ENCODE assay signal across 9 cellular contexts in genomic region chr18:13611616-13612110, GRCh38.
A peak's percentile ranks its signal among the peaks of the same experiment; 100 is the strongest.
DNase-seq lines count a peak whose midpoint lies in the region; ATAC-seq and TF ChIP-seq lines count a peak whose summit lies in the region.
"Had no signal": no experiment of that assay in that cellular context is flagged by ENCODE, and none has a peak within 500 bp of the region (broad histone marks: within the 10 kb centered on the region; RNA-seq: fewer than 3 reads in every experiment).

No MANE protein-coding gene starts in this region.

- ATAC-seq in GM18868 (IDR thresholded peaks at IDR 0.05; ENCODE audit: unreplicated experiment) (peak; percentile 2), HG03520 (IDR thresholded peaks at IDR 0.05; ENCODE audit: unreplicated experiment) (peak; percentile 0), heart right ventricle (peak; percentile 67 to 90 (median 74))
- ATAC-seq in activated naive CD8-positive, alpha-beta T cell treated with anti-CD3 and anti-CD28 coated beads, Interleukin-2, amount 10 ng/mL, durations not matched to agents 7 days and 5 days (ENCODE audit: low read depth): peak; percentile 10

- WGBS in heart right ventricle, 2 donors: 0 to 4% methylated on average over 24 of the region's 24 CpGs

- H3K27ac Mint-ChIP-seq in activated naive CD8-positive, alpha-beta T cell treated with anti-CD3 and anti-CD28 coated beads, Interleukin-2, amount 10 ng/mL, durations not matched to agents 7 days and 5 days: peak overlapping the region; percentile 99

- H3K36me3 ChIP-seq in A673 (ENCODE audit: insufficient read depth, low read length, poor library complexity, severe bottlenecking): no peaks in the 10 kb centered on the region
- no peaks in the 10 kb centered on the region for H3K36me3 ChIP-seq in heart right ventricle

- TF ChIP-seq CTCF in A673 (conservative IDR thresholded peaks at IDR 0.05; ENCODE audit: low read depth, low read length) (no peak), heart right ventricle (IDR thresholded peaks at IDR 0.05) (no peak), retinal pigment epithelial cell (conservative IDR thresholded peaks at IDR 0.05; ENCODE audit: low read depth, low read length) (no peak)

- peaks cover 11% of the 10 kb centered on the region for H3K36me3 Mint-ChIP-seq in activated naive CD8-positive, alpha-beta T cell treated with anti-CD3 and anti-CD28 coated beads, Interleukin-2, amount 10 ng/mL, durations not matched to agents 7 days and 5 days

- CTCF ChIA-PET in A673 (lab: Charles Lee): interaction anchor here (1.6 kb wide), 1 partner anchor 396 kb away, joined by 6 read pairs; no protein-coding TSS in a partner anchor

- POLR2A ChIA-PET in A673 (lab: Charles Lee; ENCODE audit: low non-redundant PET): interaction anchor here (0.7 kb wide), 1 partner anchor 1093 kb away, joined by 9 read pairs; no protein-coding TSS in a partner anchor
- POLR2A ChIA-PET in activated naive CD8-positive, alpha-beta T cell treated with anti-CD3 and anti-CD28 coated beads, Interleukin-2, amount 10 ng/mL, durations not matched to agents 7 days and 5 days (lab: Charles Lee): interaction anchor here (0.8 to 8.4 kb wide), 14 partner anchors 8 to 474 kb away, joined by 3 to 117 read pairs (median 8); partner anchors contain the start of genes FAM210A and RNMT

- DNase-seq in A673 (ENCODE audit: low spot score) (peak; percentile 46), heart right ventricle (peak; percentile 64 to 77), retinal pigment epithelial cell (ENCODE audit: low read depth) (no peak), cerebellar nuclear complex (lab: John Stamatoyannopoulos, UW) (no peak), NOMO-1 treated with dmso at 0.1 percent for 144 hours (lab: John Stamatoyannopoulos, UW; ENCODE audit: unreplicated experiment) (no peak)
- peak; percentile 64 for DNase-seq in activated naive CD8-positive, alpha-beta T cell treated with anti-CD3 and anti-CD28 coated beads, Interleukin-2, amount 10 ng/mL, durations not matched to agents 7 days and 5 days

- peak overlapping the region; percentile 92 for H3K4me3 Mint-ChIP-seq in activated naive CD8-positive, alpha-beta T cell treated with anti-CD3 and anti-CD28 coated beads, Interleukin-2, amount 10 ng/mL, durations not matched to agents 7 days and 5 days

- no peaks in the 10 kb centered on the region for H3K9me3 ChIP-seq in A673 (ENCODE audit: low read depth, low read length, poor library complexity, severe bottlenecking)
- no peaks in the 10 kb centered on the region for H3K9me3 ChIP-seq in heart right ventricle

- H3K4me1 ChIP-seq in A673 (ENCODE audit: insufficient read depth, low read length, poor library complexity, severe bottlenecking): peaks cover 33% of the 10 kb centered on the region
- H3K4me1 ChIP-seq in heart right ventricle: peaks cover 17 to 75% (median 55%) of the 10 kb centered on the region in 9 donors

- peaks cover 81% of the 10 kb centered on the region for H3K4me1 Mint-ChIP-seq in activated naive CD8-positive, alpha-beta T cell treated with anti-CD3 and anti-CD28 coated beads, Interleukin-2, amount 10 ng/mL, durations not matched to agents 7 days and 5 days

- H3K4me3 ChIP-seq in A673 (ENCODE audit: low read depth, low read length, poor library complexity, severe bottlenecking): peak overlapping the region; percentile 33
- peak overlapping the region in 9 of 10 donors; percentile 17 to 54 (median 44) for H3K4me3 ChIP-seq in heart right ventricle
- H3K4me3 ChIP-seq in retinal pigment epithelial cell (ENCODE audit: low read length): peak overlapping the region; percentile 19

- no TSS peak for BruUV-seq in A673 (replicated peaks; lab: Mats Ljungman, UMichigan)

- H3K27me3 ChIP-seq in A673 (replicated peaks; ENCODE audit: insufficient read depth, low read depth, low read length, poor library complexity): peaks cover 24% of the 10 kb centered on the region
- no peaks in the 10 kb centered on the region for H3K27me3 ChIP-seq in heart right ventricle

- no peaks in the 10 kb centered on the region for H3K27me3 Mint-ChIP-seq in activated naive CD8-positive, alpha-beta T cell treated with anti-CD3 and anti-CD28 coated beads, Interleukin-2, amount 10 ng/mL, durations not matched to agents 7 days and 5 days

- no peaks in the 10 kb centered on the region for H3K9me3 Mint-ChIP-seq in activated naive CD8-positive, alpha-beta T cell treated with anti-CD3 and anti-CD28 coated beads, Interleukin-2, amount 10 ng/mL, durations not matched to agents 7 days and 5 days
- H3K9me3 Mint-ChIP-seq: neural crest cell had no signal

- intact Hi-C loops in A673 (cut with micrococcal nuclease; ENCODE audit: unreplicated experiment) (no loop called here), heart right ventricle (cut with DNase I) (loop anchor here in 6 of 10 donors (1.0 to 10.0 kb wide), 8 partner anchors 27 to 394 kb away; partner anchors contain the start of gene LDLRAD4 (in 3 of the 6))

- H3K27ac ChIP-seq in A673 (ENCODE audit: low read depth, low read length, poor library complexity, severe bottlenecking) (no peak overlapping the region), heart right ventricle (peak overlapping the region; percentile 68 to 88 (median 84))

Comparison
In these comparisons a context has a peak if more than half of its experiments do, and no peak if none do; other contexts are left out.
1. DNase-seq: peak in A673 (single experiment), activated naive CD8-positive, alpha-beta T cell treated with anti-CD3 and anti-CD28 coated beads, Interleukin-2, amount 10 ng/mL, durations not matched to agents 7 days and 5 days (single experiment) and heart right ventricle (2 of 2); none in retinal pigment epithelial cell (single experiment), cerebellar nuclear complex (0 of 2) and NOMO-1 treated with dmso at 0.1 percent for 144 hours (single experiment).
2. ATAC-seq: peak in every context shown above with its lines; median percentile 74 in heart right ventricle; 10 in activated naive CD8-positive, alpha-beta T cell treated with anti-CD3 and anti-CD28 coated beads, Interleukin-2, amount 10 ng/mL, durations not matched to agents 7 days and 5 days; 2 in GM18868; 0 in HG03520.
3. Peak in every context shown above with its lines, with median percentiles within 50 percentile points of each other: H3K4me3 ChIP-seq.